ENCODE assay signal across 14 cellular contexts in the genomic region with DNA sequence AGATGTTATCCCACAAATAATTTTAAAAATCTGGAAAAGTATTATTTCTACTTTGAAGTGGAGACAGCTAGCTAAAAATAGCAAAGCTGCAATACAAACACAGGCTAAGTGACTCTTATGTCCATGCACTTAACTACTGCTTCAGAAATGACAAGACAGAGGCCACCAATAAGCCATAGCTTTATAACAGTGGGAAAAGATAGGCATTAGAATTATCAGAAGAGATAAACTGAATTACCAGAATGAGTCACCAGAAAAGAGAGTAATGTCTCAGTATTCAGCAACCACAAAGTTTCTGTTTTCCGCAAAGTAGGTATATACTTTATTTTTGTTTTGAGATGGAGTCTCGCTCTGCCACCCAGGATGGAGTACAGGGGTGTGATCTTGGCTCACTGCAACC. TPM values are rescaled to one million over a fixed set of nuclear protein-coding genes. Genes with fewer than 3 reads are reported as not detected.
DNase-seq lines count a peak whose midpoint lies in the region; ATAC-seq and TF ChIP-seq lines count a peak whose summit lies in the region.
"Had no signal": no experiment of that assay in that cellular context is flagged by ENCODE, and none has a peak within 500 bp of the region (broad histone marks: within the 10 kb centered on the region; RNA-seq: fewer than 3 reads in every experiment).

No MANE protein-coding gene starts in this region.

- peaks cover 43% of the 10 kb centered on the region for H3K4me1 Mint-ChIP-seq in activated naive CD4-positive, alpha-beta T cell treated with anti-CD3 and anti-CD28 coated beads for 36 hours (ENCODE audit: low read depth)
- H3K4me1 Mint-ChIP-seq in activated B cell treated with CpG ODN at 0.5 μM for 24 hours, result peaks cover 2% of the 10 kb centered on the region
- peaks cover 12% of the 10 kb centered on the region for H3K4me1 Mint-ChIP-seq in stimulated activated memory B cell treated with anti-CD40 and anti-IgM and Interleukin-4, amounts not matched to agents 10 μg/mL and 1 μg/mL and 100 μg/mL, for 72 hours
- H3K4me1 Mint-ChIP-seq: endodermal cell had no signal

- no peaks in the 10 kb centered on the region for H3K27me3 Mint-ChIP-seq in activated naive CD4-positive, alpha-beta T cell treated with anti-CD3 and anti-CD28 coated beads for 36 hours (ENCODE audit: low read depth)
- H3K27me3 Mint-ChIP-seq in activated B cell treated with CpG ODN at 0.5 μM for 24 hours, result no peaks in the 10 kb centered on the region
- no peaks in the 10 kb centered on the region for H3K27me3 Mint-ChIP-seq in stimulated activated memory B cell treated with anti-CD40 and anti-IgM and Interleukin-4, amounts not matched to agents 10 μg/mL and 1 μg/mL and 100 μg/mL, for 72 hours

- peak; percentile 68 for ATAC-seq in HG02610 (IDR thresholded peaks at IDR 0.05; ENCODE audit: unreplicated experiment)
- ATAC-seq in activated B cell treated with CpG ODN at 0.5 μM for 24 hours (ENCODE audit: low read depth), result peak; percentile 18
- no peak for ATAC-seq in stimulated activated memory B cell treated with anti-CD40 and anti-IgM and Interleukin-4, amounts not matched to agents 10 μg/mL and 1 μg/mL and 100 μg/mL, for 72 hours
- no peak for ATAC-seq in HG03521 (IDR thresholded peaks at IDR 0.05; ENCODE audit: unreplicated experiment)

- peak overlapping the region; percentile 61 for H3K27ac Mint-ChIP-seq in activated naive CD4-positive, alpha-beta T cell treated with anti-CD3 and anti-CD28 coated beads for 36 hours
- H3K27ac Mint-ChIP-seq in activated B cell treated with CpG ODN at 0.5 μM for 24 hours, result no peak overlapping the region
- H3K27ac Mint-ChIP-seq in stimulated activated memory B cell treated with anti-CD40 and anti-IgM and Interleukin-4, amounts not matched to agents 10 μg/mL and 1 μg/mL and 100 μg/mL, for 72 hours, result peak overlapping the region; percentile 22
- H3K27ac Mint-ChIP-seq: endodermal cell had no signal

- H3K9me3 Mint-ChIP-seq in activated naive CD4-positive, alpha-beta T cell treated with anti-CD3 and anti-CD28 coated beads for 36 hours, result peaks cover 3% of the 10 kb centered on the region
- no peaks in the 10 kb centered on the region for H3K9me3 Mint-ChIP-seq in activated B cell treated with CpG ODN at 0.5 μM for 24 hours
- H3K9me3 Mint-ChIP-seq in stimulated activated memory B cell treated with anti-CD40 and anti-IgM and Interleukin-4, amounts not matched to agents 10 μg/mL and 1 μg/mL and 100 μg/mL, for 72 hours, result no peaks in the 10 kb centered on the region
- H3K9me3 Mint-ChIP-seq: endodermal cell had no signal

- peak; percentile 16 for DNase-seq in activated naive CD4-positive, alpha-beta T cell treated with anti-CD3 and anti-CD28 coated beads for 36 hours
- no peak for DNase-seq in activated naive CD4-positive, alpha-beta T cell treated with Interleukin-2 at 50 U/mL for 16 hours
- DNase-seq in activated B cell treated with CpG ODN at 0.5 μM for 24 hours (no peak), NCI-H526 (lab: John Stamatoyannopoulos, UW) (no peak), NCI-H774 (lab: John Stamatoyannopoulos, UW) (no peak)
- DNase-seq: activated CD4-positive, CD25-positive, alpha-beta regulatory T cell; endodermal cell; foreskin melanocyte; posterior cingulate gyrus; SK-N-SH; upper lobe of right lung had no signal

- TF ChIP-seq CTCF in activated B cell treated with CpG ODN at 0.5 μM for 24 hours (IDR thresholded peaks at IDR 0.05), result no peak

- H3K4me3 Mint-ChIP-seq in activated naive CD4-positive, alpha-beta T cell treated with anti-CD3 and anti-CD28 coated beads for 36 hours, result no peak overlapping the region
- no peak overlapping the region for H3K4me3 Mint-ChIP-seq in activated B cell treated with CpG ODN at 0.5 μM for 24 hours
- H3K4me3 Mint-ChIP-seq in stimulated activated memory B cell treated with anti-CD40 and anti-IgM and Interleukin-4, amounts not matched to agents 10 μg/mL and 1 μg/mL and 100 μg/mL, for 72 hours, result no peak overlapping the region
- H3K4me3 Mint-ChIP-seq: endodermal cell had no signal

- intact Hi-C loops in activated naive CD4-positive, alpha-beta T cell treated with anti-CD3 and anti-CD28 coated beads for 36 hours (cut with micrococcal nuclease), result loop anchor here (1.0 kb wide), 3 partner anchors 8 to 18 kb away; no protein-coding TSS in a partner anchor
- intact Hi-C loops in activated B cell treated with CpG ODN at 0.5 μM for 24 hours (cut with micrococcal nuclease), result loop anchor here (1.0 kb wide), 1 partner anchor 17 kb away; a partner anchor contains a TSS

- CTCF ChIA-PET in activated naive CD4-positive, alpha-beta T cell treated with anti-CD3 and anti-CD28 coated beads for 36 hours (lab: Charles Lee), result interaction anchor here (0.8 to 1.3 kb wide), 3 partner anchors 10 to 469 kb away, joined by 4 to 5 read pairs (median 5); no protein-coding TSS in a partner anchor
- CTCF ChIA-PET in activated B cell treated with CpG ODN at 0.5 μM for 24 hours (lab: Charles Lee), result no interaction called here

- POLR2A ChIA-PET in activated B cell treated with CpG ODN at 0.5 μM for 24 hours (lab: Charles Lee), result interaction anchor here (1.0 to 1.3 kb wide), 2 partner anchors 10 to 17 kb away, joined by 3 read pairs; no protein-coding TSS in a partner anchor

- peaks cover 37% of the 10 kb centered on the region for H3K36me3 Mint-ChIP-seq in activated naive CD4-positive, alpha-beta T cell treated with anti-CD3 and anti-CD28 coated beads for 36 hours (ENCODE audit: low read depth)
- H3K36me3 Mint-ChIP-seq in activated B cell treated with CpG ODN at 0.5 μM for 24 hours (ENCODE audit: low read depth), result peaks cover 73% of the 10 kb centered on the region
- H3K36me3 Mint-ChIP-seq in stimulated activated memory B cell treated with anti-CD40 and anti-IgM and Interleukin-4, amounts not matched to agents 10 μg/mL and 1 μg/mL and 100 μg/mL, for 72 hours, result peaks cover 50% of the 10 kb centered on the region

RNA-seq across cellular contexts. Expression of a gene that starts 17.1 kb away (rescaled TPM):
- total RNA-seq in activated naive CD4-positive, alpha-beta T cell treated with anti-CD3 and anti-CD28 coated beads for 36 hours, result 10 to 100 TPM; 13.6 to 14.6 TPM
- 20.6 and 23.6 TPM in 2 replicates for total RNA-seq in activated B cell treated with CpG ODN at 0.5 μM for 24 hours

RNA-seq across cellular contexts. Expression of a gene that starts 17.9 kb away (rescaled TPM):
- total RNA-seq in activated naive CD4-positive, alpha-beta T cell treated with anti-CD3 and anti-CD28 coated beads for 36 hours, result 10 to 100 TPM; 27.1 to 27.4 TPM
- 46.2 and 49.8 TPM in 2 replicates for total RNA-seq in activated B cell treated with CpG ODN at 0.5 μM for 24 hours

Comparison
In these comparisons a context has a peak if more than half of its experiments do, and no peak if none do; other contexts are left out.
1. ATAC-seq: peak in HG02610 (single experiment) and activated B cell treated with CpG ODN at 0.5 μM for 24 hours (single experiment); none in stimulated activated memory B cell treated with anti-CD40 and anti-IgM and Interleukin-4, amounts not matched to agents 10 μg/mL and 1 μg/mL and 100 μg/mL, for 72 hours (single experiment) and HG03521 (single experiment).